In genomic region chr5:142175461-142176142, GRCh38 we compare ENCODE assay signal across 25 cellular contexts.
DNase-seq lines count a peak whose midpoint lies in the region; ATAC-seq and TF ChIP-seq lines count a peak whose summit lies in the region.
"Had no signal": no experiment of that assay in that cellular context is flagged by ENCODE, and none has a peak within 500 bp of the region (broad histone marks: within the 10 kb centered on the region; RNA-seq: fewer than 3 reads in every experiment).

No MANE protein-coding gene starts in this region.

- H3K4ac ChIP-seq in H9 (ENCODE audit: low read depth, low read length) (no peak overlapping the region), trophoblast cell (ENCODE audit: low read depth, low read length) (no peak overlapping the region)

- H3K23ac ChIP-seq in H9 (ENCODE audit: insufficient read length, low read depth, low read length) (no peak overlapping the region), trophoblast cell (ENCODE audit: low read length) (no peak overlapping the region)

- H4K12ac ChIP-seq in trophoblast cell (ENCODE audit: low read depth, low read length): no peak overlapping the region

- no peaks in the 10 kb centered on the region for H3K27me3 Mint-ChIP-seq in activated T-cell treated with anti-CD3 and anti-CD28 coated beads, Interleukin-2, amount 50 U/mL, for 24 hours
- H3K27me3 Mint-ChIP-seq in H9 (ENCODE audit: low read depth) (no peaks in the 10 kb centered on the region), endodermal cell (ENCODE audit: insufficient read depth) (no peaks in the 10 kb centered on the region)

- H3K79me1 ChIP-seq in H9 (ENCODE audit: insufficient read depth, low read depth, low read length, poor library complexity, severe bottlenecking): no peaks in the 10 kb centered on the region
- H3K79me1 ChIP-seq in trophoblast cell (ENCODE audit: low read length): peaks cover 11% of the 10 kb centered on the region

- peak overlapping the region; percentile 82 for H3K56ac ChIP-seq in H9 (ENCODE audit: insufficient read length, low read depth, low read length)

- no peaks in the 10 kb centered on the region for H3K9me3 Mint-ChIP-seq in activated T-cell treated with anti-CD3 and anti-CD28 coated beads, Interleukin-2, amount 50 U/mL, for 24 hours
- H3K9me3 Mint-ChIP-seq in H9: peaks cover 0 to 3% of the 10 kb centered on the region in 2 experiments; a peak in 3 of 5 replicates
- H3K9me3 Mint-ChIP-seq in endodermal cell: peaks cover 4% of the 10 kb centered on the region
- H3K9me3 Mint-ChIP-seq: activated naive CD4-positive, alpha-beta T cell treated with anti-CD3 and anti-CD28 coated beads, Interleukin-2, amount 50 U/mL, for 72 hours; activated T-helper 1 cell treated with anti-CD3 and anti-CD28 coated beads, Interleukin-12 subunit alpha, Interleukin-12 subunit beta, Interleukin-2, Interleukin-4 antibody, amounts not matched to agents 30 ng/mL and 10 ng/mL and 1 ng/mL, durations not matched to agents 14 hours and 24 hours and 36 hours; natural killer cell treated with Interleukin-12 subunit alpha and Interleukin-12 subunit beta and Interleukin-15 and Interleukin-18, amount 100 ng/mL, for 72 hours had no signal

- H3K4me3 ChIP-seq in endodermal cell (ENCODE audit: low read length): no peak overlapping the region
- no peak overlapping the region for H3K4me3 ChIP-seq in trophoblast cell (ENCODE audit: low read depth, low read length)
- H3K4me3 ChIP-seq: cardiac muscle cell, gastroesophageal sphincter, K562, lower lobe of right lung, mucosa of descending colon, transverse colon had no signal

- H2BK5ac ChIP-seq in H9 (ENCODE audit: insufficient read length, low read length) (peak overlapping the region; percentile 57), trophoblast cell (ENCODE audit: low read depth, low read length, poor library complexity) (no peak overlapping the region)

- H3K27me3 ChIP-seq in H9 (ENCODE audit: insufficient read depth, low read length) (no peaks in the 10 kb centered on the region), endodermal cell (ENCODE audit: control insufficient read depth, insufficient read depth, low read length, poor library complexity, severe bottlenecking) (peaks cover 5% of the 10 kb centered on the region), trophoblast cell (ENCODE audit: insufficient read depth, low read length) (no peaks in the 10 kb centered on the region)
- H3K27me3 ChIP-seq: cardiac muscle cell, gastroesophageal sphincter, transverse colon had no signal

- H3T11ph ChIP-seq in H9 (ENCODE audit: low read length): no peak overlapping the region

- DNase-seq in activated T-cell treated with anti-CD3 and anti-CD28 coated beads, Interleukin-2, amount 50 U/mL, for 24 hours: peak; percentile 8
- DNase-seq in activated T-cell treated with anti-CD3 and anti-CD28 coated beads for 4 hours (no peak), H9 (no peak), endodermal cell (peak; percentile 89), trophoblast cell (no peak), SHP77 (lab: John Stamatoyannopoulos, UW) (no peak)
- DNase-seq: activated CD4-positive, alpha-beta T cell treated with anti-CD3 and anti-CD28 coated beads, Interleukin-2, amount 50 U/mL, for 1 hour; activated CD8-positive, alpha-beta memory T cell treated with anti-CD3 and anti-CD28 coated beads, Interleukin-2, amount 10 ng/mL, durations not matched to agents 7 days and 5 days; anterior cingulate cortex; GDM1; lower lobe of right lung; mucosa of descending colon; NCI-H1105; NCI-H226; NCI-H774; retina; transverse colon had no signal

- peak overlapping the region; percentile 85; the same call in 1 of the 2 replicates for H2BK15ac ChIP-seq in H9 (ENCODE audit: low read depth, low read length)

- H3K27ac ChIP-seq in H9 (ENCODE audit: insufficient read length, low read depth, low read length): peak overlapping the region; percentile 40
- H3K27ac ChIP-seq in endodermal cell (ENCODE audit: low read depth, low read length): peak overlapping the region; percentile 3
- H3K27ac ChIP-seq in trophoblast cell (ENCODE audit: low read depth, low read length): no peak overlapping the region
- H3K27ac ChIP-seq: cardiac muscle cell, gastroesophageal sphincter, lower lobe of right lung, transverse colon had no signal

- H3K36me3 ChIP-seq in endodermal cell (ENCODE audit: control insufficient read depth, insufficient read depth, low read length): no peaks in the 10 kb centered on the region
- H3K36me3 ChIP-seq in trophoblast cell (ENCODE audit: control insufficient read depth in 1 of 2, insufficient read depth in 2 of 2, low read length in 2 of 2): no peaks in the 10 kb centered on the region
- H3K36me3 ChIP-seq: cardiac muscle cell, gastroesophageal sphincter, lower lobe of right lung, transverse colon had no signal

- TF ChIP-seq CTCF in H9 (conservative IDR thresholded peaks at IDR 0.05): no peak
- no peak for TF ChIP-seq CTCF in endodermal cell (conservative IDR thresholded peaks at IDR 0.05)

- H2BK20ac ChIP-seq in H9 (ENCODE audit: low read depth, low read length, poor library complexity, severe bottlenecking): no peak overlapping the region

- no peak overlapping the region for H2BK120ac ChIP-seq in H9 (ENCODE audit: low read depth, low read length, poor library complexity, severe bottlenecking)
- no peak overlapping the region for H2BK120ac ChIP-seq in trophoblast cell (ENCODE audit: insufficient read depth, low read length, poor library complexity)

- H2AK5ac ChIP-seq in H9 (ENCODE audit: insufficient read length, low read length) (no peak overlapping the region), trophoblast cell (ENCODE audit: low read length) (peak overlapping the region; percentile 44)

- no peak overlapping the region for H3K9ac ChIP-seq in H9 (ENCODE audit: extremely low read depth, insufficient read length, low read length)
- H3K9ac ChIP-seq in endodermal cell (ENCODE audit: extremely low read depth, low read length, poor library complexity, severe bottlenecking): peak overlapping the region; percentile 40
- H3K9ac ChIP-seq in trophoblast cell (ENCODE audit: low read length): no peak overlapping the region

- peaks cover 5% of the 10 kb centered on the region; the same call in 1 of the 2 replicates for H3K4me1 ChIP-seq in H9 (ENCODE audit: insufficient read depth, low read length)
- H3K4me1 ChIP-seq in endodermal cell (ENCODE audit: control insufficient read depth, insufficient read depth, low read length): peaks cover 15% of the 10 kb centered on the region
- H3K4me1 ChIP-seq in trophoblast cell (ENCODE audit: control insufficient read depth in 1 of 2, insufficient read depth in 2 of 2, low read length in 2 of 2): peaks cover 0 to 12% of the 10 kb centered on the region in 2 experiments
- H3K4me1 ChIP-seq: gastroesophageal sphincter, lower lobe of right lung had no signal

- H2AFZ ChIP-seq in H9 (ENCODE audit: low read length) (no peak overlapping the region), trophoblast cell (ENCODE audit: insufficient read depth, low read length, poor library complexity) (no peak overlapping the region)

- no peak overlapping the region for H3K4me3 Mint-ChIP-seq in activated T-cell treated with anti-CD3 and anti-CD28 coated beads, Interleukin-2, amount 50 U/mL, for 24 hours
- H3K4me3 Mint-ChIP-seq in H9 (no peak overlapping the region), endodermal cell (no peak overlapping the region)
- H3K4me3 Mint-ChIP-seq: activated CD8-positive, alpha-beta memory T cell treated with anti-CD3 and anti-CD28 coated beads, Interleukin-2, amount 10 ng/mL, durations not matched to agents 7 days and 5 days; activated T-helper 1 cell treated with anti-CD3 and anti-CD28 coated beads, Interleukin-12 subunit alpha, Interleukin-12 subunit beta, Interleukin-2, Interleukin-4 antibody, amounts not matched to agents 30 ng/mL and 10 ng/mL and 1 ng/mL, durations not matched to agents 14 hours and 24 hours and 36 hours; natural killer cell treated with Interleukin-12 subunit alpha and Interleukin-12 subunit beta and Interleukin-15 and Interleukin-18, amount 100 ng/mL, for 72 hours had no signal

- H3K79me2 ChIP-seq in H9 (ENCODE audit: insufficient read depth, low read length) (no peaks in the 10 kb centered on the region), trophoblast cell (ENCODE audit: control insufficient read depth, insufficient read depth, low read length, poor library complexity) (no peaks in the 10 kb centered on the region)

- H3K23me2 ChIP-seq in H9 (ENCODE audit: insufficient read length, low read depth, low read length, poor library complexity, severe bottlenecking): no peaks in the 10 kb centered on the region

- peak overlapping the region; percentile 80 for H4K5ac ChIP-seq in H9 (ENCODE audit: insufficient read length, low read depth, low read length)

- no peaks in the 10 kb centered on the region for H3K36me3 Mint-ChIP-seq in activated T-cell treated with anti-CD3 and anti-CD28 coated beads, Interleukin-2, amount 50 U/mL, for 24 hours (ENCODE audit: low read depth)
- H3K36me3 Mint-ChIP-seq in H9 (ENCODE audit: insufficient read depth in 1 of 3, low read depth in 3 of 3) (peaks cover 2 to 4% (median 2%) of the 10 kb centered on the region in 3 experiments; a peak in 4 of 7 replicates), endodermal cell (ENCODE audit: low read depth) (no peaks in the 10 kb centered on the region)
- H3K36me3 Mint-ChIP-seq: activated CD8-positive, alpha-beta memory T cell treated with anti-CD3 and anti-CD28 coated beads, Interleukin-2, amount 10 ng/mL, durations not matched to agents 7 days and 5 days; activated naive CD4-positive, alpha-beta T cell treated with anti-CD3 and anti-CD28 coated beads, Interleukin-2, amount 50 U/mL, for 72 hours; natural killer cell treated with Interleukin-12 subunit alpha and Interleukin-12 subunit beta and Interleukin-15 and Interleukin-18, amount 100 ng/mL, for 72 hours had no signal

- H4K91ac ChIP-seq in H9 (ENCODE audit: insufficient read length, low read depth, low read length): no peak overlapping the region
- H4K91ac ChIP-seq in trophoblast cell (ENCODE audit: low read depth, low read length): no peak overlapping the region

- H4K8ac ChIP-seq in H9 (replicated peaks; ENCODE audit: insufficient read length, low read depth, low read length) (peak overlapping the region; percentile 79), trophoblast cell (ENCODE audit: low read depth, low read length) (no peak overlapping the region)

- no peak for ATAC-seq in GM18858 (IDR thresholded peaks at IDR 0.05; ENCODE audit: unreplicated experiment)
- no peak for ATAC-seq in HG03460 (IDR thresholded peaks at IDR 0.05; ENCODE audit: unreplicated experiment)
- ATAC-seq: activated CD8-positive, alpha-beta memory T cell treated with anti-CD3 and anti-CD28 coated beads, Interleukin-2, amount 10 ng/mL, durations not matched to agents 7 days and 5 days; activated naive CD4-positive, alpha-beta T cell treated with anti-CD3 and anti-CD28 coated beads, Interleukin-2, amount 50 U/mL, for 72 hours; gastroesophageal sphincter; mucosa of descending colon; natural killer cell treated with Interleukin-12 subunit alpha and Interleukin-12 subunit beta and Interleukin-15 and Interleukin-18, amount 100 ng/mL, for 72 hours had no signal

- H3K14ac ChIP-seq in H9 (ENCODE audit: insufficient read depth, low read length) (peak overlapping the region; percentile 81; the same call in 1 of the 2 replicates), trophoblast cell (ENCODE audit: low read length) (no peak overlapping the region)

- H3K4me1 Mint-ChIP-seq in activated T-cell treated with anti-CD3 and anti-CD28 coated beads, Interleukin-2, amount 50 U/mL, for 24 hours (ENCODE audit: low read depth): no peaks in the 10 kb centered on the region
- peaks cover 21 to 23% of the 10 kb centered on the region in 2 experiments for H3K4me1 Mint-ChIP-seq in H9
- H3K4me1 Mint-ChIP-seq in endodermal cell: peaks cover 37% of the 10 kb centered on the region
- H3K4me1 Mint-ChIP-seq: activated CD8-positive, alpha-beta memory T cell treated with anti-CD3 and anti-CD28 coated beads, Interleukin-2, amount 10 ng/mL, durations not matched to agents 7 days and 5 days had no signal

- H2BK12ac ChIP-seq in H9 (ENCODE audit: insufficient read length, low read depth, low read length): peak overlapping the region; percentile 57
- peak overlapping the region; percentile 51 for H2BK12ac ChIP-seq in trophoblast cell (ENCODE audit: low read length)

- no peak overlapping the region for H3K27ac Mint-ChIP-seq in activated T-cell treated with anti-CD3 and anti-CD28 coated beads, Interleukin-2, amount 50 U/mL, for 24 hours
- H3K27ac Mint-ChIP-seq in H9: peak overlapping the region; percentile 79 to 91 (median 90); a peak in 5 of 7 replicates
- H3K27ac Mint-ChIP-seq in endodermal cell: peak overlapping the region; percentile 90
- H3K27ac Mint-ChIP-seq: activated CD8-positive, alpha-beta memory T cell treated with anti-CD3 and anti-CD28 coated beads, Interleukin-2, amount 10 ng/mL, durations not matched to agents 7 days and 5 days; activated naive CD4-positive, alpha-beta T cell treated with anti-CD3 and anti-CD28 coated beads, Interleukin-2, amount 50 U/mL, for 72 hours; activated T-helper 1 cell treated with anti-CD3 and anti-CD28 coated beads, Interleukin-12 subunit alpha, Interleukin-12 subunit beta, Interleukin-2, Interleukin-4 antibody, amounts not matched to agents 30 ng/mL and 10 ng/mL and 1 ng/mL, durations not matched to agents 14 hours and 24 hours and 36 hours had no signal

- no peak overlapping the region for H3K4me2 ChIP-seq in H9 (ENCODE audit: insufficient read depth, insufficient read length, low read length)
- no peak overlapping the region for H3K4me2 ChIP-seq in trophoblast cell (ENCODE audit: low read length)

- H4K20me1 ChIP-seq in H9 (ENCODE audit: control insufficient read depth, insufficient read depth, insufficient read length): no peaks in the 10 kb centered on the region

- H3K18ac ChIP-seq in H9 (ENCODE audit: insufficient read length, low read depth, low read length): peak overlapping the region; percentile 10
- no peak overlapping the region for H3K18ac ChIP-seq in trophoblast cell (ENCODE audit: low read length)

- no CpG with 5 or more reads among the region's 8 CpGs for WGBS in H9 (ENCODE audit: extremely low coverage, insufficient read length, low lambda C conversion rate)
- WGBS in endodermal cell (ENCODE audit: insufficient coverage in 1 of 2, insufficient read length in 1 of 2), 2 experiments: 46 to 78% methylated on average over 4 to 7 of the region's 8 CpGs
- no CpG with 5 or more reads among the region's 8 CpGs for WGBS in trophoblast cell (ENCODE audit: extremely low coverage, insufficient coverage, insufficient read length)

- H3K9me3 ChIP-seq in H9 (ENCODE audit: control insufficient read depth, low read depth, low read length): no peaks in the 10 kb centered on the region
- peaks cover 4% of the 10 kb centered on the region for H3K9me3 ChIP-seq in endodermal cell (ENCODE audit: control insufficient read depth, low read length)
- H3K9me3 ChIP-seq in trophoblast cell (ENCODE audit: insufficient read depth, low read depth, low read length): peaks cover 1% of the 10 kb centered on the region
- H3K9me3 ChIP-seq: gastroesophageal sphincter, lower lobe of right lung, mucosa of descending colon, transverse colon had no signal

Comparison
In these comparisons a context has a peak if more than half of its experiments do, and no peak if none do; other contexts are left out.
1. DNase-seq: peak in activated T-cell treated with anti-CD3 and anti-CD28 coated beads, Interleukin-2, amount 50 U/mL, for 24 hours (single experiment) and endodermal cell (single experiment); none in activated T-cell treated with anti-CD3 and anti-CD28 coated beads for 4 hours (single experiment), H9 (single experiment), trophoblast cell (0 of 2) and SHP77 (0 of 2).